15 cellular contexts compared by ENCODE assay signal in the genomic region with DNA sequence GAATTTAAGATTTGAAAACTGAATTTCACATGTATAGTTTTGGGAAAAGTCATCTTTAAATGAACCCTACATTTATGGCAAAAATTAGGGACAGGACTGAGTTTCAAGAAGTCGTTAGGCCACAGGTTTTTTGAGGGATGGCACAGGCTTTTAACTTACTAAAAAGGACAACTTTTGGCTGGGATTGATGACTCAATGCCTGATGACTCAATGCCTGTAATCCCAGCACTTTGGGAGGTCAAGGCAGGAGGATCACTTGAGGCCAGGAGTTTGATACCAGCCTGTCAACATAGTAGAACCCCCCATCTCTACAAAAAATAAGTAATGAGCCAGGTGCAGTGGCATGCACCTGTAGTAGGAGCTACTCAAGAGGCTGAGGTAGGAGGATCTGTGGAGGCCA. TPM values are rescaled to one million over a fixed set of nuclear protein-coding genes. Genes with fewer than 3 reads are reported as not detected.
DNase-seq lines count a peak whose midpoint lies in the region; ATAC-seq and TF ChIP-seq lines count a peak whose summit lies in the region.
"Had no signal": no experiment of that assay in that cellular context is flagged by ENCODE, and none has a peak within 500 bp of the region (broad histone marks: within the 10 kb centered on the region; RNA-seq: fewer than 3 reads in every experiment).

No MANE protein-coding gene starts in this region.

- H3K9me3 ChIP-seq in GM23248 (ENCODE audit: low read depth): no peaks in the 10 kb centered on the region
- no peaks in the 10 kb centered on the region for H3K9me3 ChIP-seq in osteoblast (ENCODE audit: low read depth, low read length)

- ATAC-seq in GM21717 (IDR thresholded peaks at IDR 0.05; ENCODE audit: unreplicated experiment) (no peak), GM19324 (IDR thresholded peaks at IDR 0.05; ENCODE audit: low FRiP score, unreplicated experiment) (no peak)

- 55 to 63% methylated on average over 1 of the region's 1 CpG for WGBS in GM23248 (ENCODE audit: low coverage in 1 of 2, low lambda C conversion rate in 2 of 2, missing lambda C conversion rate in 2 of 2), 2 experiments

- H2AFZ ChIP-seq in GM23248 (no peak overlapping the region), osteoblast (ENCODE audit: low read length) (no peak overlapping the region)
- H2AFZ ChIP-seq: hepatocyte had no signal

- H3K27ac Mint-ChIP-seq in chondrocyte (ENCODE audit: unreplicated experiment): peak overlapping the region; percentile 66
- H3K27ac Mint-ChIP-seq: activated naive CD8-positive, alpha-beta T cell treated with anti-CD3 and anti-CD28 coated beads, Interleukin-2, amount 10 ng/mL, durations not matched to agents 7 days and 5 days had no signal

- no peak overlapping the region for H3K4me3 Mint-ChIP-seq in chondrocyte (ENCODE audit: unreplicated experiment)

- no peaks in the 10 kb centered on the region for H3K27me3 Mint-ChIP-seq in chondrocyte (ENCODE audit: low read depth)
- H3K27me3 Mint-ChIP-seq: activated naive CD8-positive, alpha-beta T cell treated with anti-CD3 and anti-CD28 coated beads, Interleukin-2, amount 10 ng/mL, durations not matched to agents 7 days and 5 days; IgD-negative memory B cell had no signal

- no peaks in the 10 kb centered on the region for H3K36me3 ChIP-seq in GM23248 (ENCODE audit: low read depth)
- no peaks in the 10 kb centered on the region for H3K36me3 ChIP-seq in osteoblast (ENCODE audit: insufficient read depth, low read length)

- peaks cover 34% of the 10 kb centered on the region for H3F3A ChIP-seq in GM23248 (ENCODE audit: insufficient read depth)

- H4K20me1 ChIP-seq in GM23248 (ENCODE audit: insufficient read depth) (peaks cover 16% of the 10 kb centered on the region; the same call in 1 of the 2 replicates), osteoblast (ENCODE audit: insufficient read depth, low read length) (peaks cover 35% of the 10 kb centered on the region)

- no peaks in the 10 kb centered on the region for H3K36me3 Mint-ChIP-seq in chondrocyte (ENCODE audit: low read depth)

- peaks cover 100% of the 10 kb centered on the region for H3K79me2 ChIP-seq in GM23248 (ENCODE audit: insufficient read depth)
- H3K79me2 ChIP-seq in osteoblast (ENCODE audit: insufficient read depth, low read length): peaks cover 100% of the 10 kb centered on the region

- no peak for TF ChIP-seq CTCF in chondrocyte (IDR thresholded peaks at IDR 0.05)
- no peak for TF ChIP-seq CTCF in osteoblast (IDR thresholded peaks at IDR 0.05; ENCODE audit: extremely low read depth, low read depth, low read length)

- DNase-seq in GM23248 (peak; percentile 47), NCI-H226 (peak; percentile 22), chondrocyte (ENCODE audit: low spot score) (no peak), osteoblast (ENCODE audit: insufficient read length, low spot score, missing footprints) (peak; percentile 85), NAMALWA (ENCODE audit: low spot score) (no peak)
- DNase-seq: activated CD4-positive, alpha-beta T cell treated with anti-CD3 and anti-CD28 coated beads for 4 hours; activated naive CD8-positive, alpha-beta T cell treated with anti-CD3 and anti-CD28 coated beads, Interleukin-2, amount 10 ng/mL, durations not matched to agents 7 days and 5 days; left cardiac atrium; NCI-H1694 treated with DMSO at 0.1 percent for 48 hours; NCI-H526 had no signal

- H3K9me2 ChIP-seq in GM23248 (ENCODE audit: insufficient read depth): no peaks in the 10 kb centered on the region

- H3K9ac ChIP-seq in GM23248: no peak overlapping the region

- no peaks in the 10 kb centered on the region for H3K9me3 Mint-ChIP-seq in chondrocyte (ENCODE audit: low read depth)
- H3K9me3 Mint-ChIP-seq: activated naive CD8-positive, alpha-beta T cell treated with anti-CD3 and anti-CD28 coated beads, Interleukin-2, amount 10 ng/mL, durations not matched to agents 7 days and 5 days; IgD-negative memory B cell; T-helper 1 cell treated with Interleukin-12 subunit alpha and Interleukin-12 subunit beta and Interleukin-4 antibody, amounts not matched to agents 30 μg/mL and 1 μg/mL, for 36 hours had no signal

- H3K27me3 ChIP-seq in GM23248 (replicated peaks; ENCODE audit: insufficient read depth) (no peaks in the 10 kb centered on the region), osteoblast (ENCODE audit: insufficient read depth, low read length) (no peaks in the 10 kb centered on the region)
- H3K27me3 ChIP-seq: hepatocyte had no signal

- H3K4me3 ChIP-seq in GM23248 (no peak overlapping the region), osteoblast (ENCODE audit: insufficient read depth, low read length) (no peak overlapping the region)
- H3K4me3 ChIP-seq: hepatocyte had no signal

- peak overlapping the region; percentile 52 for H3K4me2 ChIP-seq in GM23248 (ENCODE audit: unreplicated experiment)
- H3K4me2 ChIP-seq in osteoblast (ENCODE audit: insufficient read depth, low read length): peak overlapping the region; percentile 15
- H3K4me2 ChIP-seq: hepatocyte had no signal

- H3K4me1 ChIP-seq in GM23248 (ENCODE audit: insufficient read depth): peaks cover 25% of the 10 kb centered on the region
- peaks cover 21% of the 10 kb centered on the region for H3K4me1 ChIP-seq in osteoblast (ENCODE audit: insufficient read depth, low read length)

- peaks cover 43% of the 10 kb centered on the region for H3K4me1 Mint-ChIP-seq in chondrocyte (ENCODE audit: low read depth)

- in situ Hi-C loops in GM23248 (cut with MboI): no loop called here

- H3K27ac ChIP-seq in GM23248 (peak overlapping the region; percentile 51), osteoblast (ENCODE audit: low read depth, low read length) (peak overlapping the region; percentile 32)
- H3K27ac ChIP-seq: hepatocyte had no signal

RNA-seq across cellular contexts. Expression of gene UCK2, which starts 15.9 kb away (rescaled TPM):
- 75.4 and 81.9 TPM in 2 replicates for total RNA-seq in GM23248 (2014; rRNA removed; shearing (Covaris generic))
- polyA plus RNA-seq in GM23248 (2016; fragmentation: Nextera tagmentation; extraction: Ambion mirVana): 75.1 and 78.2 TPM in 2 replicates
- total RNA-seq in chondrocyte (42.1 to 52.2 TPM (median 44.2 TPM) in 3 replicates), osteoblast (63.9 and 74.2 TPM in 2 replicates)

Comparison
In these comparisons a context has a peak if more than half of its experiments do, and no peak if none do; other contexts are left out.
1. DNase-seq: peak in GM23248 (single experiment), NCI-H226 (single experiment) and osteoblast (single experiment); none in chondrocyte (single experiment) and NAMALWA (single experiment).